Comparison of ENCODE assay signal across 12 cellular contexts in genomic region chr22:41542224-41542623, GRCh38. TPM values are rescaled to one million over a fixed set of nuclear protein-coding genes. Genes with fewer than 3 reads are reported as not detected.
DNase-seq lines count a peak whose midpoint lies in the region; ATAC-seq, FAIRE-seq and TF ChIP-seq lines count a peak whose summit lies in the region.
"Had no signal": no experiment of that assay in that cellular context is flagged by ENCODE, and none has a peak within 500 bp of the region (broad histone marks: within the 10 kb centered on the region; RNA-seq: fewer than 3 reads in every experiment).

No MANE protein-coding gene starts in this region.

- POLR2A ChIA-PET in A549 (lab: Yijun Ruan, JAX) = no interaction called here
- POLR2A ChIA-PET in activated CD4-positive, alpha-beta memory T cell treated with anti-CD3 and anti-CD28 coated beads, Interleukin-2, amount 10 ng/mL, durations not matched to agents 7 days and 5 days (lab: Charles Lee) = interaction anchor here (1.0 kb wide), 1 partner anchor 79 kb away, joined by 3 read pairs; the partner anchor contains the start of genes DESI1 and XRCC6

- H3K27me3 ChIP-seq in DOHH2 (ENCODE audit: control insufficient read depth, low read length) (no peaks in the 10 kb centered on the region), left ventricle myocardium inferior (ENCODE audit: low read depth) (no peaks in the 10 kb centered on the region)
- H3K27me3 ChIP-seq: cardiac muscle cell had no signal

- intact Hi-C loops in left ventricle myocardium inferior (cut with micrococcal nuclease) = no loop called here

- peak overlapping the region; percentile 98 for H3K4me3 Mint-ChIP-seq in activated CD4-positive, alpha-beta memory T cell treated with anti-CD3 and anti-CD28 coated beads, Interleukin-2, amount 10 ng/mL, durations not matched to agents 7 days and 5 days
- H3K4me3 Mint-ChIP-seq in immature natural killer cell = peak overlapping the region in 3 of 5 donors; percentile 96 to 98 (median 97)

- TF ChIP-seq CTCF in A549 (IDR thresholded peaks at IDR 0.05) (no peak), DOHH2 (IDR thresholded peaks at IDR 0.05; ENCODE audit: low read depth, low read length, poor library complexity, severe bottlenecking) (no peak), left ventricle myocardium inferior (IDR thresholded peaks at IDR 0.05; ENCODE audit: borderline replicate concordance) (no peak)

- H4K20me1 ChIP-seq in DOHH2 (ENCODE audit: control insufficient read depth, insufficient read depth, low read depth, low read length) = no peaks in the 10 kb centered on the region; the same call in 1 of the 2 replicates

- no peaks in the 10 kb centered on the region for H3K9me3 Mint-ChIP-seq in activated CD4-positive, alpha-beta memory T cell treated with anti-CD3 and anti-CD28 coated beads, Interleukin-2, amount 10 ng/mL, durations not matched to agents 7 days and 5 days
- no peaks in the 10 kb centered on the region for H3K9me3 Mint-ChIP-seq in immature natural killer cell

- DNase-seq in A549 (ENCODE audit: low read depth in 1 of 2, low spot score in 1 of 2) (no peak), immature natural killer cell (no peak), HK-2 (ENCODE audit: unreplicated experiment) (no peak), putamen (ENCODE audit: low spot score) (no peak), left ventricle myocardium inferior (no peak)
- no peak for DNase-seq in activated CD4-positive, alpha-beta memory T cell treated with anti-CD3 and anti-CD28 coated beads, Interleukin-2, amount 10 ng/mL, durations not matched to agents 7 days and 5 days
- no peak for DNase-seq in stimulated activated CD4-positive, alpha-beta T cell treated with anti-CD3 and anti-CD28 coated beads, Interleukin-1b, Interleukin-23, amount 100 ng/mL, for 48 hours
- DNase-seq: COR-L47, retina, SIG-M5 had no signal

- H3K4me1 ChIP-seq in A549 (peaks cover 20% of the 10 kb centered on the region), DOHH2 (ENCODE audit: control insufficient read depth, low read length) (peaks cover 26% of the 10 kb centered on the region), left ventricle myocardium inferior (peaks cover 36% of the 10 kb centered on the region)

- no peak for ATAC-seq in A549

- no peak for FAIRE-seq in A549 (lab: Jason Lieb, UNC)

- H3K27me3 Mint-ChIP-seq in activated CD4-positive, alpha-beta memory T cell treated with anti-CD3 and anti-CD28 coated beads, Interleukin-2, amount 10 ng/mL, durations not matched to agents 7 days and 5 days = no peaks in the 10 kb centered on the region
- H3K27me3 Mint-ChIP-seq in immature natural killer cell (ENCODE audit: low read depth in 3 of 3) = peaks cover 6 to 8% (median 8%) of the 10 kb centered on the region in 3 donors

- H3F3A ChIP-seq in DOHH2 (ENCODE audit: control insufficient read depth, insufficient read depth) = peaks cover 2% of the 10 kb centered on the region; the same call in 1 of the 2 replicates

- 94% methylated on average over 4 of the region's 4 CpGs for WGBS in A549 (ENCODE audit: missing lambda C conversion rate)

- CTCF ChIA-PET in A549 (lab: Yijun Ruan, JAX) = interaction anchor here (0.6 to 2.2 kb wide), 5 partner anchors 10 to 140 kb away, joined by 3 to 11 read pairs (median 7); no protein-coding TSS in a partner anchor
- CTCF ChIA-PET in activated CD4-positive, alpha-beta memory T cell treated with anti-CD3 and anti-CD28 coated beads, Interleukin-2, amount 10 ng/mL, durations not matched to agents 7 days and 5 days (lab: Charles Lee) = interaction anchor here (1.2 to 2.1 kb wide), 3 partner anchors 9 to 138 kb away, joined by 3 to 5 read pairs (median 5); no protein-coding TSS in a partner anchor

- H3K27ac Mint-ChIP-seq in activated CD4-positive, alpha-beta memory T cell treated with anti-CD3 and anti-CD28 coated beads, Interleukin-2, amount 10 ng/mL, durations not matched to agents 7 days and 5 days = peak overlapping the region; percentile 60
- peak overlapping the region in 4 of 6 donors; percentile 54 to 86 (median 78) for H3K27ac Mint-ChIP-seq in immature natural killer cell

- TF ChIP-seq POLR2A in A549 (IDR thresholded peaks at IDR 0.05; ENCODE audit: low read length) = no peak

- H3K9me3 ChIP-seq in A549 = no peaks in the 10 kb centered on the region
- H3K9me3 ChIP-seq in DOHH2 (ENCODE audit: control insufficient read depth, insufficient read depth, low read length) = no peaks in the 10 kb centered on the region
- H3K9me3 ChIP-seq in left ventricle myocardium inferior (replicated peaks) = no peaks in the 10 kb centered on the region

- H3K4me3 ChIP-seq in A549 = no peak overlapping the region
- H3K4me3 ChIP-seq in DOHH2 (ENCODE audit: low read length) = peak overlapping the region; percentile 100
- H3K4me3 ChIP-seq in left ventricle myocardium inferior = no peak overlapping the region
- H3K4me3 ChIP-seq: cardiac muscle cell had no signal

- peaks cover 45% of the 10 kb centered on the region for H3K4me1 Mint-ChIP-seq in activated CD4-positive, alpha-beta memory T cell treated with anti-CD3 and anti-CD28 coated beads, Interleukin-2, amount 10 ng/mL, durations not matched to agents 7 days and 5 days
- peaks cover 39 to 40% of the 10 kb centered on the region in 2 donors for H3K4me1 Mint-ChIP-seq in immature natural killer cell

- H3K36me3 ChIP-seq in DOHH2 (ENCODE audit: control insufficient read depth, low read length) = peaks cover 51% of the 10 kb centered on the region
- H3K36me3 ChIP-seq in left ventricle myocardium inferior = no peaks in the 10 kb centered on the region
- H3K36me3 ChIP-seq: cardiac muscle cell had no signal

- peaks cover 7% of the 10 kb centered on the region for H3K36me3 Mint-ChIP-seq in activated CD4-positive, alpha-beta memory T cell treated with anti-CD3 and anti-CD28 coated beads, Interleukin-2, amount 10 ng/mL, durations not matched to agents 7 days and 5 days (ENCODE audit: low read depth)
- no peaks in the 10 kb centered on the region for H3K36me3 Mint-ChIP-seq in immature natural killer cell

- no peak for TF ChIP-seq RAD21 in A549 (conservative IDR thresholded peaks at IDR 0.05 in 1 of 2, IDR thresholded peaks at IDR 0.05 in 1 of 2)

- TF ChIP-seq EP300 in A549 (IDR thresholded peaks at IDR 0.05) = no peak

- no peaks in the 10 kb centered on the region for H3K9me2 ChIP-seq in DOHH2 (replicated peaks; ENCODE audit: control insufficient read depth, low read length)

- peaks cover 68% of the 10 kb centered on the region for H3K79me2 ChIP-seq in DOHH2 (ENCODE audit: control insufficient read depth, low read length)

- H3K4me2 ChIP-seq in A549 (peak overlapping the region; percentile 86), DOHH2 (ENCODE audit: low read length) (peak overlapping the region; percentile 99)

- no peak overlapping the region for H3K27ac ChIP-seq in A549
- no peak overlapping the region for H3K27ac ChIP-seq in DOHH2 (ENCODE audit: low read depth, low read length)
- H3K27ac ChIP-seq in left ventricle myocardium inferior (replicated peaks) = no peak overlapping the region
- H3K27ac ChIP-seq: cardiac muscle cell had no signal

TF ChIP-seq in A549, 52 proteins besides CTCF, POLR2A, EP300 and RAD21 (continues in another document):
- no peak for TF ChIP-seq PBX3 (IDR thresholded peaks at IDR 0.05)
- TF ChIP-seq ZC3H11A (IDR thresholded peaks at IDR 0.05) = no peak
- TF ChIP-seq MAZ (IDR thresholded peaks at IDR 0.05; ENCODE audit: borderline replicate concordance, low read depth, low read length) = no peak
- TF ChIP-seq HEYL (CRISPR knock-in tag; IDR thresholded peaks at IDR 0.05) = no peak
- TF ChIP-seq HOXA7 (CRISPR knock-in tag; IDR thresholded peaks at IDR 0.05) = no peak
- TF ChIP-seq TP53 (CRISPR knock-in tag; IDR thresholded peaks at IDR 0.05) = no peak

RNA-seq across cellular contexts. Expression of gene POLR3H, which starts 2.0 kb away (rescaled TPM):
- polyA plus RNA-seq in A549 (2011; rRNA removed) = 24.5 and 26.0 TPM in 2 replicates
- 50.6 TPM in 2 replicates for polyA plus RNA-seq in A549 (2012; cell fraction: cytosol; rRNA removed)
- 37.0 and 41.9 TPM in 2 replicates for polyA plus RNA-seq in A549 (2012; cell fraction: nucleus; rRNA removed)
- 26.1 to 27.7 TPM (median 27.5 TPM) in 3 replicates for polyA plus RNA-seq in A549 (2017; fragmentation: RNase III; extraction: RNeasy Plus Mini Kit Qiagen cat#74134 plus additional on column Dnase treatment)
- 19.9 and 33.9 TPM in 2 replicates for polyA minus RNA-seq in A549 (2011; rRNA and poly(A)+ RNA removed)
- total RNA-seq in activated CD4-positive, alpha-beta memory T cell treated with anti-CD3 and anti-CD28 coated beads, Interleukin-2, amount 10 ng/mL, durations not matched to agents 7 days and 5 days = 10 to 100 TPM; 19.2 to 20.5 TPM
- polyA plus RNA-seq in immature natural killer cell = 10 to 100 TPM in 2 of 3 donors, 1 to 10 TPM in 1; 9.2 to 15.4 (median 15.0) TPM
- total RNA-seq in left ventricle myocardium inferior = 15.8 TPM

RNA-seq across cellular contexts. Expression of gene CSDC2, which starts 18.6 kb away (rescaled TPM):
- 0.45 and 0.54 TPM in 2 replicates for polyA plus RNA-seq in A549 (2011; rRNA removed)
- polyA plus RNA-seq in A549 (2012; cell fraction: cytosol; rRNA removed) = 0.62 and 0.89 TPM in 2 replicates
- polyA plus RNA-seq in A549 (2012; cell fraction: nucleus; rRNA removed) = 1.3 and 1.5 TPM in 2 replicates
- 1.7 to 2.8 TPM (median 2.6 TPM) in 3 replicates for polyA plus RNA-seq in A549 (2017; fragmentation: RNase III; extraction: RNeasy Plus Mini Kit Qiagen cat#74134 plus additional on column Dnase treatment)
- polyA minus RNA-seq in A549 (2011; rRNA and poly(A)+ RNA removed) = 0.17 and 0.54 TPM in 2 replicates
- not detected for total RNA-seq in activated CD4-positive, alpha-beta memory T cell treated with anti-CD3 and anti-CD28 coated beads, Interleukin-2, amount 10 ng/mL, durations not matched to agents 7 days and 5 days
- polyA plus RNA-seq in immature natural killer cell = not detected
- 301 TPM for total RNA-seq in left ventricle myocardium inferior

RNA-seq across cellular contexts. Expression of gene PMM1, which starts 47.4 kb away (rescaled TPM):
- polyA plus RNA-seq in A549 (2011; rRNA removed) (26.2 and 28.7 TPM in 2 replicates), A549 (2017; fragmentation: RNase III; extraction: RNeasy Plus Mini Kit Qiagen cat#74134 plus additional on column Dnase treatment) (21.3 to 25.1 TPM (median 23.5 TPM) in 3 replicates), immature natural killer cell (10 to 100 TPM; 24.1 to 31.6 (median 24.4) TPM)
- 35.3 and 38.7 TPM in 2 replicates for polyA plus RNA-seq in A549 (2012; cell fraction: cytosol; rRNA removed)
- 55.2 and 65.3 TPM in 2 replicates for polyA plus RNA-seq in A549 (2012; cell fraction: nucleus; rRNA removed)
- 16.5 and 18.0 TPM in 2 replicates for polyA minus RNA-seq in A549 (2011; rRNA and poly(A)+ RNA removed)
- total RNA-seq in activated CD4-positive, alpha-beta memory T cell treated with anti-CD3 and anti-CD28 coated beads, Interleukin-2, amount 10 ng/mL, durations not matched to agents 7 days and 5 days = 10 to 100 TPM; 44.4 to 46.2 TPM
- total RNA-seq in left ventricle myocardium inferior = 18.4 TPM

Comparison
In these comparisons a context has a peak if more than half of its experiments do, and no peak if none do; other contexts are left out.
1. RNA of gene CSDC2, which starts 18.6 kb away (total RNA-seq): 301 TPM in left ventricle myocardium inferior (single experiment); not detected in activated CD4-positive, alpha-beta memory T cell treated with anti-CD3 and anti-CD28 coated beads, Interleukin-2, amount 10 ng/mL, durations not matched to agents 7 days and 5 days; every median in the first group is over 100 times any median in the second.